ENCODE assay signal across 23 cellular contexts in genomic region chr19:1656988-1657536, GRCh38.
"Had no signal": no experiment of that assay in that cellular context is flagged by ENCODE, and none has a peak within 500 bp of the region (broad histone marks: within the 10 kb centered on the region; RNA-seq: fewer than 3 reads in every experiment).

No MANE protein-coding gene starts in this region.

- H3K9me3 Mint-ChIP-seq: activated CD4-positive, alpha-beta memory T cell treated with anti-CD3 and anti-CD28 coated beads for 36 hours; activated naive CD4-positive, alpha-beta T cell treated with anti-CD3 and anti-CD28 coated beads, Interleukin-2, amount 50 U/mL, for 72 hours; activated T-cell treated with anti-CD3 and anti-CD28 coated beads, Interleukin-2, amount 50 U/mL, for 72 hours; central memory CD8-positive, alpha-beta T cell; effector memory CD8-positive, alpha-beta T cell; natural killer cell treated with Interleukin-12 subunit alpha and Interleukin-12 subunit beta and Interleukin-15 and Interleukin-18, amount 100 ng/mL, for 72 hours; T-helper 1 cell treated with Interleukin-12 subunit alpha and Interleukin-12 subunit beta and Interleukin-4 antibody, amounts not matched to agents 30 μg/mL and 1 μg/mL, for 36 hours had no signal

- H3K36me3 Mint-ChIP-seq: activated CD4-positive, alpha-beta memory T cell treated with anti-CD3 and anti-CD28 coated beads for 36 hours; activated naive CD4-positive, alpha-beta T cell treated with anti-CD3 and anti-CD28 coated beads, Interleukin-2, amount 50 U/mL, for 72 hours; natural killer cell treated with Interleukin-12 subunit alpha and Interleukin-12 subunit beta and Interleukin-15 and Interleukin-18, amount 100 ng/mL, for 72 hours had no signal

- ATAC-seq: activated naive CD4-positive, alpha-beta T cell treated with anti-CD3 and anti-CD28 coated beads, Interleukin-2, amount 50 U/mL, for 72 hours; activated T-cell treated with anti-CD3 and anti-CD28 coated beads, Interleukin-2, amount 50 U/mL, for 72 hours; effector memory CD8-positive, alpha-beta T cell; esophagus mucosa; left ventricle myocardium superior; natural killer cell treated with Interleukin-12 subunit alpha and Interleukin-12 subunit beta and Interleukin-15 and Interleukin-18, amount 100 ng/mL, for 72 hours; right lobe of liver; upper lobe of right lung had no signal

- DNase-seq: activated CD4-positive, alpha-beta memory T cell treated with anti-CD3 and anti-CD28 coated beads for 36 hours; activated CD4-positive, alpha-beta T cell treated with anti-CD3 and anti-CD28 coated beads for 48 hours; activated CD4-positive, CD25-positive, alpha-beta regulatory T cell; activated gamma-delta T cell; activated T-cell treated with anti-CD3 and anti-CD28 coated beads, Interleukin-2, amount 50 U/mL, for 72 hours; dorsolateral prefrontal cortex; effector memory CD8-positive, alpha-beta T cell; foreskin melanocyte; hippocampal formation; left ventricle myocardium superior; mammary epithelial cell; occipital lobe; stimulated activated CD4-positive, alpha-beta T cell treated with anti-CD3 and anti-CD28 coated beads, Interleukin-2, amount 100 ng/mL, for 24 hours; stimulated activated naive CD4-positive, alpha-beta T cell treated with Interleukin-2 at 50 U/mL for 16 hours; substantia nigra; T1000 had no signal

- H3K27ac Mint-ChIP-seq: activated CD4-positive, alpha-beta memory T cell treated with anti-CD3 and anti-CD28 coated beads for 36 hours; activated naive CD4-positive, alpha-beta T cell treated with anti-CD3 and anti-CD28 coated beads, Interleukin-2, amount 50 U/mL, for 72 hours; activated T-cell treated with anti-CD3 and anti-CD28 coated beads, Interleukin-2, amount 50 U/mL, for 72 hours; natural killer cell treated with Interleukin-12 subunit alpha and Interleukin-12 subunit beta and Interleukin-15 and Interleukin-18, amount 100 ng/mL, for 72 hours; T-helper 1 cell treated with Interleukin-12 subunit alpha and Interleukin-12 subunit beta and Interleukin-4 antibody, amounts not matched to agents 30 μg/mL and 1 μg/mL, for 36 hours had no signal

- H3K27me3 Mint-ChIP-seq: natural killer cell treated with Interleukin-12 subunit alpha and Interleukin-12 subunit beta and Interleukin-15 and Interleukin-18, amount 100 ng/mL, for 72 hours had no signal

- H3K4me3 Mint-ChIP-seq: activated CD4-positive, alpha-beta memory T cell treated with anti-CD3 and anti-CD28 coated beads for 36 hours; activated T-cell treated with anti-CD3 and anti-CD28 coated beads, Interleukin-2, amount 50 U/mL, for 72 hours; central memory CD8-positive, alpha-beta T cell; effector memory CD8-positive, alpha-beta T cell; natural killer cell treated with Interleukin-12 subunit alpha and Interleukin-12 subunit beta and Interleukin-15 and Interleukin-18, amount 100 ng/mL, for 72 hours; T-helper 1 cell treated with Interleukin-12 subunit alpha and Interleukin-12 subunit beta and Interleukin-4 antibody, amounts not matched to agents 30 μg/mL and 1 μg/mL, for 36 hours had no signal

- H3K4me1 Mint-ChIP-seq: central memory CD8-positive, alpha-beta T cell had no signal
